ENCODE assay signal across 18 cellular contexts in the genomic region with DNA sequence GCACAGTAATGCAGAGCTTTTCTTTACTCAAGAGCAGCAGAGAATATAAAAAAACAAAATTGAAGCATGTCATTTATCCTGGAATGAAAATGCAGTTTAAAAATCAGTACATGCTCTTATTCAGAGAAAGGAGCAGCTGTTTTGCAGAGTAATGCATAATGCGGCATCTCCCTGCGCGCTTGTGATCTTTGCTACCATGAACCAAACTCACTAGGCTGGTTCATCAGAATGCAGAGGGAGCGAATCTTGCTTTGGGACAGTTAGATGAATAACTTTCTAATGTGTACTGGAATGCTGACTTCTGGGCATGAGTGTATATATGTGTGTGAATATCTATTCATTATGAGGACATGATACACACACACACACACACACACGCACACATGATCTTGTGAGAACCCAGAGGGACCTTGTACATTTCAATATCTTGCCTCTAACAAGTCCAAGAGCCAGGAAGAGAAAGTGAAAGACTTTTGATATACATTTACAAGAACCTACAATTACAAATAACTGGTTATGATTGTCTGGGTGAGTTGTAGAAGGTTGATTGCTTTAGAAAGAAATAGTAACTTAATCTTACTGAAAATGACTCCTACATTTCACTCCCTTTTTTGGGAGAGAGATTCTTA. TPM values are rescaled to one million over a fixed set of nuclear protein-coding genes. Genes with fewer than 3 reads are reported as not detected.
DNase-seq lines count a peak whose midpoint lies in the region; ATAC-seq, FAIRE-seq and TF ChIP-seq lines count a peak whose summit lies in the region.
"Had no signal": no experiment of that assay in that cellular context is flagged by ENCODE, and none has a peak within 500 bp of the region (broad histone marks: within the 10 kb centered on the region; RNA-seq: fewer than 3 reads in every experiment).

No MANE protein-coding gene starts in this region.

- H3K36me3 ChIP-seq in HEK293 (ENCODE audit: control insufficient read depth in 2 of 2, insufficient read depth in 1 of 2, low read length in 2 of 2) = peaks cover 0 to 3% of the 10 kb centered on the region in 2 experiments; a peak in 1 of 3 replicates
- no peaks in the 10 kb centered on the region for H3K36me3 ChIP-seq in GM12878 (ENCODE audit: control insufficient read depth in 2 of 2, insufficient read depth in 2 of 2, low read length in 1 of 2)

- H3K9me3 Mint-ChIP-seq in osteocyte (ENCODE audit: unreplicated experiment) = no peaks in the 10 kb centered on the region
- H3K9me3 Mint-ChIP-seq in natural killer cell treated with Interleukin-12 subunit alpha and Interleukin-12 subunit beta and Interleukin-15 and Interleukin-18, amount 100 ng/mL, for 72 hours = no peaks in the 10 kb centered on the region
- H3K9me3 Mint-ChIP-seq: activated naive CD4-positive, alpha-beta T cell treated with anti-CD3 and anti-CD28 coated beads, Interleukin-2, amount 10 ng/mL, durations not matched to agents 7 days and 5 days had no signal

- FAIRE-seq in GM12891 (lab: Jason Lieb, UNC) (peak; percentile 38), GM12878 (lab: Jason Lieb, UNC) (no peak)
- FAIRE-seq: frontal cortex had no signal

- TF ChIP-seq CTCF in HEK293 (tag by site-specific recombination; IDR thresholded peaks at IDR 0.05) (no peak), GM12878 (IDR thresholded peaks at IDR 0.05 in 2 of 3, conservative IDR thresholded peaks at IDR 0.05 in 1 of 3; ENCODE audit: control insufficient read depth in 2 of 3, extremely low read depth in 1 of 3, insufficient read depth in 1 of 3, low read depth in 3 of 3, low read length in 3 of 3) (no peak), osteocyte (IDR thresholded peaks at IDR 0.05) (no peak)

- peak overlapping the region; percentile 82 for H3K27ac Mint-ChIP-seq in osteocyte (ENCODE audit: unreplicated experiment)
- H3K27ac Mint-ChIP-seq in natural killer cell treated with Interleukin-12 subunit alpha and Interleukin-12 subunit beta and Interleukin-15 and Interleukin-18, amount 100 ng/mL, for 72 hours = no peak overlapping the region
- H3K27ac Mint-ChIP-seq: activated naive CD4-positive, alpha-beta T cell treated with anti-CD3 and anti-CD28 coated beads, Interleukin-2, amount 10 ng/mL, durations not matched to agents 7 days and 5 days had no signal

- no peak for TF ChIP-seq RAD21 in GM12878 (IDR thresholded peaks at IDR 0.05; ENCODE audit: insufficient read depth, low read depth, low read length)

- H2AFZ ChIP-seq in GM12878 (ENCODE audit: control insufficient read depth, low read depth, low read length) = no peak overlapping the region

- H3K4me2 ChIP-seq in GM12878 (ENCODE audit: control insufficient read depth, insufficient read depth) = peak overlapping the region; percentile 35; the same call in 1 of the 2 replicates

- intact Hi-C loops in GM12878 (cut with micrococcal nuclease; ENCODE audit: unreplicated experiment) = no loop called here

- H3K36me3 Mint-ChIP-seq in osteocyte (ENCODE audit: unreplicated experiment) = no peaks in the 10 kb centered on the region
- no peaks in the 10 kb centered on the region for H3K36me3 Mint-ChIP-seq in natural killer cell treated with Interleukin-12 subunit alpha and Interleukin-12 subunit beta and Interleukin-15 and Interleukin-18, amount 100 ng/mL, for 72 hours
- H3K36me3 Mint-ChIP-seq: activated naive CD4-positive, alpha-beta T cell treated with anti-CD3 and anti-CD28 coated beads, Interleukin-2, amount 10 ng/mL, durations not matched to agents 7 days and 5 days had no signal

- no peak for DNase-seq in GM12891 (ENCODE audit: insufficient read length, low spot score)
- no peak for DNase-seq in GM12878 (ENCODE audit: low read depth, low spot score)
- no peak for DNase-seq in osteocyte (ENCODE audit: extremely low spot score, unreplicated experiment)
- DNase-seq in natural killer cell treated with Interleukin-12 subunit alpha and Interleukin-12 subunit beta and Interleukin-15 and Interleukin-18, amount 100 ng/mL, for 72 hours (ENCODE audit: low spot score) = no peak
- DNase-seq in NCI-H446 treated with DMSO at 0.1 percent for 48 hours (lab: John Stamatoyannopoulos, UW) = no peak
- no peak for DNase-seq in EL
- DNase-seq in NCI-H524 treated with DMSO at 0.1 percent for 48 hours (lab: John Stamatoyannopoulos, UW) = no peak
- DNase-seq: activated CD4-positive, alpha-beta T cell treated with anti-CD3 and anti-CD28 coated beads, Interleukin-2, amount 50 U/mL, for 4 hours; activated naive CD4-positive, alpha-beta T cell treated with anti-CD3 and anti-CD28 coated beads, Interleukin-2, amount 10 ng/mL, durations not matched to agents 7 days and 5 days; cortex of kidney; NCI-H1092; NCI-H2107; NCI-H526 treated with DMSO at 0.1 percent for 48 hours; stimulated activated CD4-positive, alpha-beta T cell treated with anti-CD3 and anti-CD28 coated beads, Interleukin-4, amount 100 ng/mL, for 1 hour had no signal

- CTCF ChIA-PET in HEK293 (lab: Yijun Ruan, JAX) (interaction anchor here (0.6 to 0.7 kb wide), 2 partner anchors 34 to 517 kb away, joined by 3 to 4 read pairs; no protein-coding TSS in a partner anchor), GM12878 (lab: Yijun Ruan, JAX) (no interaction called here)

- 67% methylated on average over 5 of the region's 5 CpGs for WGBS in GM12878 (ENCODE audit: insufficient coverage, insufficient replicate concordance, low lambda C conversion rate, missing lambda C conversion rate)

- no peaks in the 10 kb centered on the region for H3K9me3 ChIP-seq in HEK293 (ENCODE audit: control insufficient read depth, insufficient read depth, low read depth, low read length)
- no peaks in the 10 kb centered on the region for H3K9me3 ChIP-seq in GM12878 (replicated peaks; ENCODE audit: control insufficient read depth, insufficient read depth, low read length)
- H3K9me3 ChIP-seq: body of pancreas, Caco-2 had no signal

- POLR2A ChIA-PET in HEK293 (lab: Yijun Ruan, JAX) = no interaction called here
- POLR2A ChIA-PET in GM12878 (lab: Charles Lee) = no interaction called here

- no peaks in the 10 kb centered on the region for H3K79me2 ChIP-seq in GM12878 (ENCODE audit: control insufficient read depth, insufficient read depth, low read length)

- no peak overlapping the region for H3K27ac ChIP-seq in HEK293 (ENCODE audit: extremely low read depth, low read depth, low read length)
- no peak overlapping the region for H3K27ac ChIP-seq in GM12878 (ENCODE audit: control insufficient read depth, insufficient read depth)
- H3K27ac ChIP-seq: body of pancreas had no signal

- SMC1A ChIA-PET in GM12878 (lab: Charles Lee; ENCODE audit: uncharacterized antibody, unreplicated experiment) = no interaction called here

- peaks cover 56% of the 10 kb centered on the region for H3K4me1 Mint-ChIP-seq in osteocyte (ENCODE audit: unreplicated experiment)
- H3K4me1 Mint-ChIP-seq in natural killer cell treated with Interleukin-12 subunit alpha and Interleukin-12 subunit beta and Interleukin-15 and Interleukin-18, amount 100 ng/mL, for 72 hours (ENCODE audit: low read depth in 2 of 2) = peaks cover 15 to 16% of the 10 kb centered on the region in 2 donors

- H4K20me1 ChIP-seq in GM12878 (ENCODE audit: control insufficient read depth, insufficient read depth) = no peaks in the 10 kb centered on the region

- no peaks in the 10 kb centered on the region for H3K27me3 Mint-ChIP-seq in osteocyte (ENCODE audit: unreplicated experiment)
- H3K27me3 Mint-ChIP-seq in natural killer cell treated with Interleukin-12 subunit alpha and Interleukin-12 subunit beta and Interleukin-15 and Interleukin-18, amount 100 ng/mL, for 72 hours = peaks cover 5% of the 10 kb centered on the region in 2 donors
- H3K27me3 Mint-ChIP-seq: activated naive CD4-positive, alpha-beta T cell treated with anti-CD3 and anti-CD28 coated beads, Interleukin-2, amount 10 ng/mL, durations not matched to agents 7 days and 5 days had no signal

- in situ Hi-C loops in GM12878 (cut with MboI) = no loop called here

- no peak for TF ChIP-seq EP300 in GM12878 (IDR thresholded peaks at IDR 0.05; ENCODE audit: borderline replicate concordance in 1 of 2, control insufficient read depth in 1 of 2, low read depth in 2 of 2, low read length in 2 of 2)

- H3K27me3 ChIP-seq in GM12878 (replicated peaks in 1 of 2; ENCODE audit: control insufficient read depth in 2 of 2, insufficient read depth in 2 of 2, low read length in 1 of 2) = no peaks in the 10 kb centered on the region; a peak in 1 of 4 replicates
- H3K27me3 ChIP-seq: body of pancreas had no signal

- H3K4me3 Mint-ChIP-seq in osteocyte (ENCODE audit: unreplicated experiment) = no peak overlapping the region
- H3K4me3 Mint-ChIP-seq in natural killer cell treated with Interleukin-12 subunit alpha and Interleukin-12 subunit beta and Interleukin-15 and Interleukin-18, amount 100 ng/mL, for 72 hours = no peak overlapping the region
- H3K4me3 Mint-ChIP-seq: activated naive CD4-positive, alpha-beta T cell treated with anti-CD3 and anti-CD28 coated beads, Interleukin-2, amount 10 ng/mL, durations not matched to agents 7 days and 5 days had no signal

- no peak overlapping the region for H3K4me3 ChIP-seq in HEK293 (ENCODE audit: low read depth, low read length)
- H3K4me3 ChIP-seq in GM12878 = no peak overlapping the region
- H3K4me3 ChIP-seq: body of pancreas had no signal

- RAD21 ChIA-PET in GM12878 (lab: Charles Lee; ENCODE audit: unreplicated experiment) = no interaction called here

- peaks cover 3% of the 10 kb centered on the region; the same call in 1 of the 2 replicates for H3K4me1 ChIP-seq in HEK293 (ENCODE audit: control insufficient read depth, insufficient read depth, low read length)
- no peaks in the 10 kb centered on the region for H3K4me1 ChIP-seq in GM12878 (ENCODE audit: control insufficient read depth, insufficient read depth, low read length)
- H3K4me1 ChIP-seq: body of pancreas had no signal

- BruUV-seq in GM12878 (replicated peaks; lab: Mats Ljungman, UMichigan) = no TSS peak

- ATAC-seq in GM12878 = no peak
- no peak for ATAC-seq in natural killer cell treated with Interleukin-12 subunit alpha and Interleukin-12 subunit beta and Interleukin-15 and Interleukin-18, amount 100 ng/mL, for 72 hours

- TF ChIP-seq POLR2A in GM12891 (IDR thresholded peaks at IDR 0.05; ENCODE audit: low read depth, low read length) (no peak), GM12878 (IDR thresholded peaks at IDR 0.05; ENCODE audit: low read depth, low read length) (no peak)

- no peak overlapping the region for H3K9ac ChIP-seq in GM12878 (ENCODE audit: control insufficient read depth, insufficient read depth, low read length)

RNA-seq across cellular contexts. Expression of a gene that starts 54.1 kb away (rescaled TPM):
- polyA plus RNA-seq in GM12891 (2012; ENCODE audit: low read depth, missing spikeins) = 21.4 TPM
- total RNA-seq in GM12878 (2013; cell fraction: nucleolus; rRNA removed) = 595 and 614 TPM in 2 replicates
- 45.7 and 53.8 TPM in 2 replicates for total RNA-seq in GM12878 (2014; rRNA removed)
- total RNA-seq in GM12878 (2014; rRNA removed; fragmentation: Illumina TruSeq; extraction: Trizol) = 62.4 and 66.3 TPM in 2 replicates
- total RNA-seq in GM12878 (2021) = 28.4 and 32.8 TPM in 2 replicates
- 19.7 TPM for polyA plus RNA-seq in GM12878 (2011; ENCODE audit: low read depth)
- 99.8 and 158 TPM in 2 replicates for polyA plus RNA-seq in GM12878 (2011; rRNA removed)
- polyA plus RNA-seq in GM12878 (2011; cell fraction: cytosol; rRNA removed) = 14.2 and 16.1 TPM in 2 replicates
- 162 and 172 TPM in 2 replicates for polyA plus RNA-seq in GM12878 (2011; cell fraction: nucleus; rRNA removed)
- 32.8 and 33.9 TPM in 2 replicates for polyA plus RNA-seq in GM12878 (2012)
- polyA plus RNA-seq in GM12878 (2014; fragmentation: Illumina TruSeq; extraction: Trizol) = 57.0 and 63.7 TPM in 2 replicates
- 10 to 100 TPM; 35.5 to 38.5 TPM for polyA plus RNA-seq in GM12878 (2014; fragmentation: Nextera tagmentation; extraction: Ambion mirVana)
- 36.1 and 47.8 TPM in 2 replicates for polyA plus RNA-seq in GM12878 (2014; rRNA removed)
- 10 to 100 TPM; 50.2 to 54.2 TPM for polyA plus RNA-seq in GM12878 (2016; fragmentation: Nextera tagmentation; extraction: Ambion mirVana)
- polyA minus RNA-seq in GM12878 (2011; rRNA and poly(A)+ RNA removed) = 54.7 and 70.8 TPM in 2 replicates
- polyA minus RNA-seq in GM12878 (2011; cell fraction: cytosol; rRNA and poly(A)+ RNA removed) = 11.8 and 12.4 TPM in 2 replicates
- polyA minus RNA-seq in GM12878 (2011; cell fraction: nucleus; rRNA and poly(A)+ RNA removed) = 90.9 and 134 TPM in 2 replicates
- 36.5 and 39.7 TPM in 2 replicates for total RNA-seq in osteocyte
- 10 to 100 TPM; 45.4 to 72.6 TPM for total RNA-seq in natural killer cell treated with Interleukin-12 subunit alpha and Interleukin-12 subunit beta and Interleukin-15 and Interleukin-18, amount 100 ng/mL, for 72 hours
